8 cellular contexts compared by ENCODE assay signal in genomic region chr10:88991900-88992237, GRCh38. TPM values are rescaled to one million over a fixed set of nuclear protein-coding genes. Genes with fewer than 3 reads are reported as not detected.
DNase-seq lines count a peak whose midpoint lies in the region; ATAC-seq and TF ChIP-seq lines count a peak whose summit lies in the region.

No MANE protein-coding gene starts in this region.

- H4K8ac ChIP-seq in trophoblast cell (ENCODE audit: low read depth, low read length), result no peak overlapping the region

- POLR2A ChIA-PET in PC-9 (lab: Charles Lee; ENCODE audit: unreplicated experiment), result no interaction called here

- no peak overlapping the region for H3K27ac ChIP-seq in PC-9
- H3K27ac ChIP-seq in epithelial cell of prostate, result peak overlapping the region; percentile 99
- no peak overlapping the region for H3K27ac ChIP-seq in trophoblast cell (ENCODE audit: low read depth, low read length)

- peaks cover 12% of the 10 kb centered on the region; the same call in 1 of the 2 replicates for H3F3A ChIP-seq in PC-9 (ENCODE audit: insufficient read depth, low read depth)

- no peak for TF ChIP-seq CTCF in PC-9 (conservative IDR thresholded peaks at IDR 0.05)

- intact Hi-C loops in PC-9 (cut with micrococcal nuclease; ENCODE audit: unreplicated experiment), result loop anchor here (5.0 kb wide), 2 partner anchors 40 to 155 kb away; no protein-coding TSS in a partner anchor

- peak; percentile 3 for ATAC-seq in GM18868 (IDR thresholded peaks at IDR 0.05; ENCODE audit: unreplicated experiment)

- H3K9ac ChIP-seq in trophoblast cell (ENCODE audit: low read length), result no peak overlapping the region

- H3K4ac ChIP-seq in trophoblast cell (ENCODE audit: low read depth, low read length), result no peak overlapping the region

- H4K91ac ChIP-seq in trophoblast cell (ENCODE audit: low read depth, low read length), result no peak overlapping the region

- H3K36me3 ChIP-seq in PC-9 (ENCODE audit: low read depth) (no peaks in the 10 kb centered on the region), trophoblast cell (ENCODE audit: control insufficient read depth in 1 of 2, insufficient read depth in 2 of 2, low read length in 2 of 2) (no peaks in the 10 kb centered on the region)

- no peaks in the 10 kb centered on the region for H3K9me2 ChIP-seq in PC-9 (ENCODE audit: insufficient read depth)

- H2AFZ ChIP-seq in PC-9 (peak overlapping the region; percentile 87), trophoblast cell (ENCODE audit: insufficient read depth, low read length, poor library complexity) (no peak overlapping the region)

- H3K4me3 ChIP-seq in PC-9 (peak overlapping the region; percentile 85), trophoblast cell (ENCODE audit: low read depth, low read length) (no peak overlapping the region)

- H2BK5ac ChIP-seq in trophoblast cell (ENCODE audit: low read depth, low read length, poor library complexity), result no peak overlapping the region

- H3K79me2 ChIP-seq in PC-9 (ENCODE audit: low read depth), result 0 out of 2 replicates have a peak, but pooled peaks cover 5% of the 10 kb centered on the region
- peaks cover 4% of the 10 kb centered on the region for H3K79me2 ChIP-seq in trophoblast cell (ENCODE audit: control insufficient read depth, insufficient read depth, low read length, poor library complexity)

- no peak overlapping the region for H2BK120ac ChIP-seq in trophoblast cell (ENCODE audit: insufficient read depth, low read length, poor library complexity)

- no peak overlapping the region for H3K14ac ChIP-seq in trophoblast cell (ENCODE audit: low read length)

- DNase-seq in PC-9, result no peak
- no peak for DNase-seq in epithelial cell of prostate (ENCODE audit: low read depth, low spot score)
- no peak for DNase-seq in trophoblast cell
- DNase-seq in GOT3 (lab: John Stamatoyannopoulos, UW), result no peak
- DNase-seq in NCI-H128 (lab: John Stamatoyannopoulos, UW; ENCODE audit: unreplicated experiment), result no peak
- DNase-seq in NCI-H2196 (lab: John Stamatoyannopoulos, UW; ENCODE audit: unreplicated experiment), result no peak
- DNase-seq in activated CD4-positive, alpha-beta T cell treated with anti-CD3 and anti-CD28 coated beads, Interleukin-2, amount 50 U/mL, for 4 hours, result no peak

- H3K18ac ChIP-seq in trophoblast cell (ENCODE audit: low read length), result no peak overlapping the region

- H3K4me2 ChIP-seq in PC-9 (peak overlapping the region; percentile 81), trophoblast cell (ENCODE audit: low read length) (peak overlapping the region; percentile 97)

- no peak overlapping the region for H2AK5ac ChIP-seq in trophoblast cell (ENCODE audit: low read length)

- no peak overlapping the region for H4K12ac ChIP-seq in trophoblast cell (ENCODE audit: low read depth, low read length)

- no peaks in the 10 kb centered on the region for H3K9me3 ChIP-seq in PC-9 (ENCODE audit: insufficient read depth, low read depth)
- peaks cover 3% of the 10 kb centered on the region for H3K9me3 ChIP-seq in trophoblast cell (ENCODE audit: insufficient read depth, low read depth, low read length)

- H3K4me1 ChIP-seq in PC-9 (replicated peaks; ENCODE audit: insufficient read depth), result peaks cover 26% of the 10 kb centered on the region
- H3K4me1 ChIP-seq in trophoblast cell (ENCODE audit: control insufficient read depth in 1 of 2, insufficient read depth in 2 of 2, low read length in 2 of 2), result peaks cover 0 to 8% of the 10 kb centered on the region in 2 experiments

- CTCF ChIA-PET in PC-9 (lab: Charles Lee), result interaction anchor here (0.6 kb wide), 1 partner anchor 36 kb away, joined by 3 read pairs; no protein-coding TSS in a partner anchor

- no peak overlapping the region for H3K23ac ChIP-seq in trophoblast cell (ENCODE audit: low read length)

- no peaks in the 10 kb centered on the region for H4K20me1 ChIP-seq in PC-9 (ENCODE audit: insufficient read depth)

- no peaks in the 10 kb centered on the region for H3K27me3 ChIP-seq in PC-9 (ENCODE audit: insufficient read depth, low read depth)
- peaks cover 16% of the 10 kb centered on the region for H3K27me3 ChIP-seq in trophoblast cell (ENCODE audit: insufficient read depth, low read length)

- H2BK12ac ChIP-seq in trophoblast cell (ENCODE audit: low read length), result no peak overlapping the region

- no TSS peak for BruUV-seq in PC-9 (replicated peaks; lab: Mats Ljungman, UMichigan)

- WGBS in trophoblast cell (ENCODE audit: extremely low coverage, insufficient coverage, insufficient read length), result no CpG with 5 or more reads among the region's 6 CpGs

- peaks cover 6% of the 10 kb centered on the region for H3K79me1 ChIP-seq in trophoblast cell (ENCODE audit: low read length)

RNA-seq across cellular contexts. Expression of gene FAS, which starts 1.3 kb away (rescaled TPM):
- total RNA-seq in PC-9 (2021), result 7.6 and 8.5 TPM in 2 replicates
- 2.8 and 3.2 TPM in 2 replicates for polyA plus RNA-seq in trophoblast cell (2013)

RNA-seq across cellular contexts. Expression of gene ACTA2, which starts 39.3 kb away (rescaled TPM):
- 5.3 and 8.4 TPM in 2 replicates for total RNA-seq in PC-9 (2021)
- polyA plus RNA-seq in trophoblast cell (2013), result 257 and 258 TPM in 2 replicates
